ENCODE assay signal across 12 cellular contexts in genomic region chr3:10505791-10506585, GRCh38. TPM values are rescaled to one million over a fixed set of nuclear protein-coding genes. Genes with fewer than 3 reads are reported as not detected.
DNase-seq lines count a peak whose midpoint lies in the region; ATAC-seq and TF ChIP-seq lines count a peak whose summit lies in the region.
"Had no signal": no experiment of that assay in that cellular context is flagged by ENCODE, and none has a peak within 500 bp of the region (broad histone marks: within the 10 kb centered on the region; RNA-seq: fewer than 3 reads in every experiment).

No MANE protein-coding gene starts in this region.

- no peaks in the 10 kb centered on the region for H3K9me3 Mint-ChIP-seq in activated CD4-positive, alpha-beta memory T cell treated with anti-CD3 and anti-CD28 coated beads for 36 hours

- H3K4me3 ChIP-seq in left ventricle myocardium inferior (peak overlapping the region; percentile 52), gastrocnemius medialis (peak overlapping the region; percentile 40 to 52 (median 42))
- H3K4me3 ChIP-seq: left lung had no signal

- no peak for TF ChIP-seq POLR2A in gastrocnemius medialis (IDR thresholded peaks at IDR 0.05)

- CTCF ChIA-PET in activated CD4-positive, alpha-beta memory T cell treated with anti-CD3 and anti-CD28 coated beads for 36 hours (lab: Charles Lee): no interaction called here

- peaks cover 15% of the 10 kb centered on the region for H3K27me3 Mint-ChIP-seq in activated CD4-positive, alpha-beta memory T cell treated with anti-CD3 and anti-CD28 coated beads for 36 hours

- H3K9me3 ChIP-seq in left ventricle myocardium inferior (replicated peaks) (no peaks in the 10 kb centered on the region), gastrocnemius medialis (no peaks in the 10 kb centered on the region)
- H3K9me3 ChIP-seq: left lung had no signal

- DNase-seq in DMS 273 (lab: John Stamatoyannopoulos, UW; ENCODE audit: unreplicated experiment) (peak; percentile 82), DMS 273 treated with DMSO at 0.1 percent for 48 hours (lab: John Stamatoyannopoulos, UW) (no peak), NCI-H2171 treated with DMSO at 0.1 percent for 48 hours (lab: John Stamatoyannopoulos, UW) (peak; percentile 79), left ventricle myocardium inferior (no peak), gastrocnemius medialis (no peak), cerebellum (ENCODE audit: low spot score) (no peak), OCI-M2 (lab: John Stamatoyannopoulos, UW; ENCODE audit: unreplicated experiment) (no peak)
- no peak for DNase-seq in activated CD4-positive, alpha-beta memory T cell treated with anti-CD3 and anti-CD28 coated beads for 36 hours
- DNase-seq: left lung, NCI-H1930 had no signal

- H3K4me1 ChIP-seq in left ventricle myocardium inferior: peaks cover 10% of the 10 kb centered on the region
- H3K4me1 ChIP-seq in gastrocnemius medialis: no peaks in the 10 kb centered on the region

- H3K4me3 Mint-ChIP-seq in activated CD4-positive, alpha-beta memory T cell treated with anti-CD3 and anti-CD28 coated beads for 36 hours: no peak overlapping the region

- no peak overlapping the region for H3K27ac ChIP-seq in left ventricle myocardium inferior (replicated peaks)
- H3K27ac ChIP-seq in gastrocnemius medialis: no peak overlapping the region
- H3K27ac ChIP-seq: 22Rv1, left lung had no signal

- no peaks in the 10 kb centered on the region for H3K36me3 Mint-ChIP-seq in activated CD4-positive, alpha-beta memory T cell treated with anti-CD3 and anti-CD28 coated beads for 36 hours

- no peak overlapping the region for H3K27ac Mint-ChIP-seq in activated CD4-positive, alpha-beta memory T cell treated with anti-CD3 and anti-CD28 coated beads for 36 hours

- peaks cover 83% of the 10 kb centered on the region for H3K27me3 ChIP-seq in left ventricle myocardium inferior (ENCODE audit: low read depth)
- peaks cover 0 to 3% (median 0%) of the 10 kb centered on the region in 3 donors for H3K27me3 ChIP-seq in gastrocnemius medialis

- intact Hi-C loops in left ventricle myocardium inferior (cut with micrococcal nuclease): no loop called here
- intact Hi-C loops in gastrocnemius medialis (cut with DNase I; ENCODE audit: low total_unique reads): no loop called here
- intact Hi-C loops in activated CD4-positive, alpha-beta memory T cell treated with anti-CD3 and anti-CD28 coated beads for 36 hours (cut with micrococcal nuclease): no loop called here

- no peak for TF ChIP-seq CTCF in left ventricle myocardium inferior (IDR thresholded peaks at IDR 0.05; ENCODE audit: borderline replicate concordance)
- no peak for TF ChIP-seq CTCF in gastrocnemius medialis (IDR thresholded peaks at IDR 0.05 in 4 of 5, conservative IDR thresholded peaks at IDR 0.05 in 1 of 5)

- ATAC-seq in gastrocnemius medialis: no peak
- ATAC-seq: left lung had no signal

- H3K4me1 Mint-ChIP-seq in activated CD4-positive, alpha-beta memory T cell treated with anti-CD3 and anti-CD28 coated beads for 36 hours (ENCODE audit: low read depth): peaks cover 3% of the 10 kb centered on the region

- H3K36me3 ChIP-seq in left ventricle myocardium inferior (no peaks in the 10 kb centered on the region), gastrocnemius medialis (no peaks in the 10 kb centered on the region)
- H3K36me3 ChIP-seq: left lung had no signal

- in situ Hi-C loops in gastrocnemius medialis (cut with MboI; ENCODE audit: low sequenced_read_pairs in 4 of 4): no loop called here

- POLR2A ChIA-PET in activated CD4-positive, alpha-beta memory T cell treated with anti-CD3 and anti-CD28 coated beads for 36 hours (lab: Charles Lee): no interaction called here

RNA-seq across cellular contexts. Expression of gene ATP2B2, which starts 0.6 kb away (rescaled TPM):
- total RNA-seq in left ventricle myocardium inferior (not detected), gastrocnemius medialis (1 to 10 TPM in 3 of 4 donors, under 1 TPM in 1; 0.31 to 2.9 (median 1.8) TPM), cerebellum (72.1 TPM)
- under 1 TPM in 1 of 2 experiments, not detected in 1; 0.05 TPM for total RNA-seq in activated CD4-positive, alpha-beta memory T cell treated with anti-CD3 and anti-CD28 coated beads for 36 hours
- total RNA-seq: fibroblast of villous mesenchyme had no signal

Comparison
In these comparisons a context has a peak if more than half of its experiments do, and no peak if none do; other contexts are left out.
1. DNase-seq: peak in DMS 273 (single experiment) and NCI-H2171 treated with DMSO at 0.1 percent for 48 hours (single experiment); none in DMS 273 treated with DMSO at 0.1 percent for 48 hours (single experiment), left ventricle myocardium inferior (single experiment), gastrocnemius medialis (0 of 2), activated CD4-positive, alpha-beta memory T cell treated with anti-CD3 and anti-CD28 coated beads for 36 hours (single experiment), cerebellum (single experiment) and OCI-M2 (single experiment).
2. RNA of gene ATP2B2, which starts 0.6 kb away (total RNA-seq): 72.1 TPM in cerebellum (single experiment); 0.31 to 2.9 TPM in gastrocnemius medialis, 0.05 TPM in activated CD4-positive, alpha-beta memory T cell treated with anti-CD3 and anti-CD28 coated beads for 36 hours and not detected in left ventricle myocardium inferior (single experiment); every median in the first group is over 10 times any median in the second.